ENCODE assay signal across 8 cellular contexts in the genomic region with DNA sequence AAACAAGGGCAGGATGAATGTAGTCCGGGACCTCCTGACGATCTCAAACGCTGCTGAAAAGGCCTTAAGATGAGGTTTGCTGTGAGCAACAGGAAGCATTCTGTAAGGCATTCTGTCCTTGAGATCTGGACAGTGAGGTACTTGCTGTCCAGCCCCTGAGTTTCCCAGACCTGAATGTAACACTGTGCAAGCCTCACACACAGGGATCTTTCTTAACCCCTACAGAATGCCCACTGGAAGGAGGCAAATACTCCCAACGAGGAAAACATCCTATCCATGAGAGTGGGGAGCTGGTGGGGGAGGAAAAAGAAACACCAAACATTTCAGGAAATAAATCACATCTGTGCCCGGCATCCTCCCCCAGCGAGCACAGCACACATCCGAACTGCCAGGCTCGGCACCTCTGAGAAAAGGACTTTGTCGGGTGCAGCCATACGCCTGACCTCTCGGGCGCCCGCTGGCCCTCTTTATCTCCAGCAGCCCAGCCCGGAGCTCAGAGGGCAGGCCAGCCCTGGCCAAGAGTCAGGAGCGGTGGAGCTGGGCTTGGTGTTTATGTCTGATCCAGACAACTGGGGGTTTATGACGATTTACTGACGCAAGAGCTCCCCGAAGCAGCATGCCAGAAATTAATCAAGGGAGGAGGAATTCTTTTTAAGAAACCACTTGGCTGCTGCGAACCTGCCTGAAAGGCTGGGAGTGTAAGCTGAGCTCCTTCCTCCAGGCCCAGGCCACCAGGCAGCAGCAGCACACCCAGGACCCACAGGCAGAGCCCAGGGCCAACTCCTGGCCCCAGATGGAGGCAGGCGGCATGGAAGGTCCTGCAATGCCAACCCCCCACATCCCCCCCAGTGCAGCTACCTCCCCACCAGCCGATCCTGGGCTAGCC.
DNase-seq lines count a peak whose midpoint lies in the region; ATAC-seq and TF ChIP-seq lines count a peak whose summit lies in the region.

No MANE protein-coding gene starts in this region.

- H3K27ac Mint-ChIP-seq in T-cell = peak overlapping the region; percentile 91 to 93

- H3K36me3 Mint-ChIP-seq in T-cell = peaks cover 10% of the 10 kb centered on the region

- intact Hi-C loops in posterior vena cava (cut with DNase I) = loop anchor here in 1 of 2 donors (10.0 kb wide), 1 partner anchor 104 kb away; no protein-coding TSS in a partner anchor

- peak in 2 of 34 experiments; percentile 11 to 22 for DNase-seq in T-cell
- DNase-seq in foreskin melanocyte = peak; percentile 24
- DNase-seq in posterior vena cava (ENCODE audit: low spot score) = peak; percentile 93
- no peak for DNase-seq in NCI-H446 treated with DMSO at 0.1 percent for 48 hours (lab: John Stamatoyannopoulos, UW)
- DNase-seq in activated CD4-positive, alpha-beta T cell treated with anti-CD3 and anti-CD28 coated beads, Interleukin-2, amount 50 U/mL, for 1 hour = no peak

- ATAC-seq in T-cell (replicated peaks in 1 of 4) (no peak), HG02623 (IDR thresholded peaks at IDR 0.05; ENCODE audit: unreplicated experiment) (no peak), GM18505 (IDR thresholded peaks at IDR 0.05; ENCODE audit: unreplicated experiment) (no peak)

- peaks cover 0 to 15% (median 0%) of the 10 kb centered on the region in 11 experiments; a peak in 8 of 22 replicates for H3K9me3 ChIP-seq in BLaER1 treated with 17β-estradiol and CSF1 and Interleukin-3, amounts not matched to agents 10 nM and 100 nM (replicated peaks in 1 of 11)

- peaks cover 61 to 75% (median 64%) of the 10 kb centered on the region in 3 donors for H3K4me1 Mint-ChIP-seq in T-cell

- peaks cover 26 to 74% (median 52%) of the 10 kb centered on the region in 11 experiments; a peak in 21 of 22 replicates for H4K20me1 ChIP-seq in BLaER1 treated with 17β-estradiol and CSF1 and Interleukin-3, amounts not matched to agents 10 nM and 100 nM

- no peaks in the 10 kb centered on the region for H3K27me3 ChIP-seq in BLaER1 treated with 17β-estradiol and CSF1 and Interleukin-3, amounts not matched to agents 10 nM and 100 nM

- POLR2A ChIA-PET in T-cell (lab: Charles Lee) = interaction anchor here in 1 of 2 donors (0.5 kb wide), 1 partner anchor 1723 kb away, joined by 3 read pairs; no protein-coding TSS in a partner anchor

- H3K4me2 ChIP-seq in BLaER1 treated with 17β-estradiol and CSF1 and Interleukin-3, amounts not matched to agents 10 nM and 100 nM = peak overlapping the region; percentile 59 to 90 (median 82)

- H3K9me3 Mint-ChIP-seq in T-cell = no peaks in the 10 kb centered on the region

- peaks cover 0 to 26% (median 10%) of the 10 kb centered on the region in 11 experiments; a peak in 7 of 22 replicates for H3K36me3 ChIP-seq in BLaER1 treated with 17β-estradiol and CSF1 and Interleukin-3, amounts not matched to agents 10 nM and 100 nM

- H3K27me3 Mint-ChIP-seq in T-cell = no peaks in the 10 kb centered on the region

- TF ChIP-seq POLR2A in GM18505 (IDR thresholded peaks at IDR 0.05; ENCODE audit: borderline replicate concordance, extremely low read depth, insufficient read depth, insufficient read length) = no peak

- H3K4me1 ChIP-seq in BLaER1 treated with 17β-estradiol and CSF1 and Interleukin-3, amounts not matched to agents 10 nM and 100 nM = peaks cover 51 to 84% (median 74%) of the 10 kb centered on the region in 10 experiments

- peak overlapping the region in 9 of 11 experiments; percentile 9 to 74 (median 66); a peak in 16 of 22 replicates for H3K27ac ChIP-seq in BLaER1 treated with 17β-estradiol and CSF1 and Interleukin-3, amounts not matched to agents 10 nM and 100 nM

- CTCF ChIA-PET in T-cell (lab: Charles Lee) = interaction anchor here (0.6 to 1.1 kb wide), 4 partner anchors 54 to 67 kb away, joined by 3 to 4 read pairs (median 4); no protein-coding TSS in a partner anchor

- no peak overlapping the region; a peak in 1 of 20 replicates for H3K4me3 ChIP-seq in BLaER1 treated with 17β-estradiol and CSF1 and Interleukin-3, amounts not matched to agents 10 nM and 100 nM

- H3K4me3 Mint-ChIP-seq in T-cell = peak overlapping the region in 1 of 3 donors; percentile 73

- H3K9ac ChIP-seq in BLaER1 treated with 17β-estradiol and CSF1 and Interleukin-3, amounts not matched to agents 10 nM and 100 nM = peak overlapping the region; percentile 7 to 68 (median 48); a peak in 17 of 22 replicates

Comparison
In these comparisons a context has a peak if more than half of its experiments do, and no peak if none do; other contexts are left out.
1. DNase-seq: peak in foreskin melanocyte (single experiment) and posterior vena cava (single experiment); none in NCI-H446 treated with DMSO at 0.1 percent for 48 hours (single experiment) and activated CD4-positive, alpha-beta T cell treated with anti-CD3 and anti-CD28 coated beads, Interleukin-2, amount 50 U/mL, for 1 hour (single experiment).